Comparison of ENCODE assay signal across 28 cellular contexts in the genomic region with DNA sequence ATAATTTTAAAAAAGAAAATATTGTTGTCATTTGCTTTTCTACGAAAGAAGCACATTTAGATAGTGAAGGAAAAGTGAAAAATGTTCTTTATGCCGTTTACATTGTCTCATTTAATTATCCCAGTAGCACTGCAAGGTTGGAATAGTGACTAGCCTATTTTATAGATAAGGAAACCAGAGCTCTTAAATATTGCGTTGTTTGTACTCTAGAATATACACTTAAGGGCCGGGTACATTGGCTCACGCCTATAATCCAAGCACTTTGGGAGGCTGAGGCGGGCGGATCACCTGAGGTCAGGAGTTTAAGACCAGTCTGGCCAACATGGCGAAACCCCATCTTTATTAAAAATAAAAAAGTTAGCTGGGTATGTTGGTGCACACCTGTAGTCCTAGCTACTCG.
"Had no signal": no experiment of that assay in that cellular context is flagged by ENCODE, and none has a peak within 500 bp of the region (broad histone marks: within the 10 kb centered on the region; RNA-seq: fewer than 3 reads in every experiment).

No MANE protein-coding gene starts in this region.

- H3K27me3 Mint-ChIP-seq: activated B cell treated with CpG ODN at 0.5 μM for 24 hours; activated CD8-positive, alpha-beta T cell treated with anti-CD3 and anti-CD28 coated beads for 36 hours; activated naive CD4-positive, alpha-beta T cell treated with anti-CD3 and anti-CD28 coated beads, Interleukin-2, amount 50 U/mL, for 24 hours; activated naive CD8-positive, alpha-beta T cell treated with anti-CD3 and anti-CD28 coated beads for 36 hours; activated naive CD8-positive, alpha-beta T cell treated with anti-CD3 and anti-CD28 coated beads, Interleukin-2, amount 50 U/mL, for 24 hours; activated T-helper 17 cell treated with anti-CD3 and anti-CD28 coated beads, Interleukin-2, amount 50 U/mL, for 72 hours; T-cell had no signal

- H3K9me3 ChIP-seq: adrenal gland, body of pancreas, colonic mucosa, esophagus squamous epithelium, gastroesophageal sphincter had no signal

- H3K36me3 ChIP-seq: adrenal gland, colonic mucosa, esophagus squamous epithelium, gastroesophageal sphincter, WERI-Rb-1 had no signal

- H3K4me3 Mint-ChIP-seq: activated B cell treated with CpG ODN at 0.5 μM for 24 hours; activated CD8-positive, alpha-beta T cell treated with anti-CD3 and anti-CD28 coated beads for 36 hours; activated naive CD4-positive, alpha-beta T cell treated with anti-CD3 and anti-CD28 coated beads for 36 hours; activated naive CD4-positive, alpha-beta T cell treated with anti-CD3 and anti-CD28 coated beads, Interleukin-2, amount 50 U/mL, for 24 hours; activated naive CD8-positive, alpha-beta T cell treated with anti-CD3 and anti-CD28 coated beads for 36 hours; activated naive CD8-positive, alpha-beta T cell treated with anti-CD3 and anti-CD28 coated beads, Interleukin-2, amount 50 U/mL, for 24 hours; activated T-cell treated with anti-CD3 and anti-CD28 coated beads, Interleukin-2, amount 50 U/mL, for 4 hours; activated T-helper 17 cell treated with anti-CD3 and anti-CD28 coated beads, Interleukin-2, amount 50 U/mL, for 72 hours; T-cell; T-helper 1 cell treated with Interleukin-12 subunit alpha and Interleukin-12 subunit beta and Interleukin-4 antibody, amounts not matched to agents 30 μg/mL and 1 μg/mL, for 36 hours had no signal

- H3K27me3 ChIP-seq: adrenal gland, body of pancreas, colonic mucosa, esophagus squamous epithelium, gastroesophageal sphincter had no signal

- H3K27ac ChIP-seq: colonic mucosa, esophagus squamous epithelium, gastroesophageal sphincter, WERI-Rb-1 had no signal

- H3K27ac Mint-ChIP-seq: activated B cell treated with CpG ODN at 0.5 μM for 24 hours; activated CD8-positive, alpha-beta T cell treated with anti-CD3 and anti-CD28 coated beads for 36 hours; activated naive CD4-positive, alpha-beta T cell treated with anti-CD3 and anti-CD28 coated beads for 36 hours; activated naive CD4-positive, alpha-beta T cell treated with anti-CD3 and anti-CD28 coated beads, Interleukin-2, amount 50 U/mL, for 24 hours; activated naive CD8-positive, alpha-beta T cell treated with anti-CD3 and anti-CD28 coated beads for 36 hours; activated naive CD8-positive, alpha-beta T cell treated with anti-CD3 and anti-CD28 coated beads, Interleukin-2, amount 50 U/mL, for 24 hours; activated T-helper 17 cell treated with anti-CD3 and anti-CD28 coated beads, Interleukin-2, amount 50 U/mL, for 72 hours; T-cell; T-helper 1 cell treated with Interleukin-12 subunit alpha and Interleukin-12 subunit beta and Interleukin-4 antibody, amounts not matched to agents 30 μg/mL and 1 μg/mL, for 36 hours had no signal

- ATAC-seq: activated CD4-positive, CD25-positive, alpha-beta regulatory T cell treated with anti-CD3 and anti-CD28 coated beads, Interleukin-2, amount 50 U/mL, for 24 hours; activated CD8-positive, alpha-beta T cell treated with anti-CD3 and anti-CD28 coated beads for 36 hours; activated naive CD8-positive, alpha-beta T cell treated with anti-CD3 and anti-CD28 coated beads, Interleukin-2, amount 50 U/mL, for 24 hours; activated T-cell treated with anti-CD3 and anti-CD28 coated beads, Interleukin-2, amount 50 U/mL, for 4 hours; activated T-helper 17 cell treated with anti-CD3 and anti-CD28 coated beads, Interleukin-2, amount 50 U/mL, for 72 hours; body of pancreas; gastroesophageal sphincter; T-cell had no signal

- DNase-seq: activated B cell treated with CpG ODN at 0.5 μM for 24 hours; activated CD4-positive, alpha-beta T cell treated with anti-CD3 and anti-CD28 coated beads for 48 hours; activated CD4-positive, alpha-beta T cell treated with anti-CD3 and anti-CD28 coated beads, Interleukin-2, amount 50 U/mL, for 1 hour; activated CD4-positive, alpha-beta T cell treated with anti-CD3 and anti-CD28 coated beads, Interleukin-2, amount 50 U/mL, for 48 hours; activated CD8-positive, alpha-beta memory T cell treated with anti-CD3 and anti-CD28 coated beads for 24 hours; activated CD8-positive, alpha-beta T cell treated with anti-CD3 and anti-CD28 coated beads for 36 hours; activated effector memory CD4-positive, alpha-beta T cell treated with Interleukin-2 at 50 U/mL for 16 hours; activated gamma-delta T cell treated with Interleukin-2 at 50 U/mL for 16 hours; activated naive CD4-positive, alpha-beta T cell treated with anti-CD3 and anti-CD28 coated beads for 36 hours; activated naive CD8-positive, alpha-beta T cell treated with anti-CD3 and anti-CD28 coated beads for 36 hours; activated naive CD8-positive, alpha-beta T cell treated with anti-CD3 and anti-CD28 coated beads, Interleukin-2, amount 50 U/mL, for 24 hours; activated T-cell treated with anti-CD3 and anti-CD28 coated beads, Interleukin-2, amount 50 U/mL, for 4 hours; adrenal gland; amygdala; body of pancreas; caudate nucleus; colonic mucosa; effector CD8-positive, alpha-beta T cell; esophagus squamous epithelium; foreskin melanocyte; T-cell; T1000; WERI-Rb-1 had no signal

- H3K9me3 Mint-ChIP-seq: activated B cell treated with CpG ODN at 0.5 μM for 24 hours; activated CD8-positive, alpha-beta T cell treated with anti-CD3 and anti-CD28 coated beads for 36 hours; activated naive CD4-positive, alpha-beta T cell treated with anti-CD3 and anti-CD28 coated beads for 36 hours; activated naive CD4-positive, alpha-beta T cell treated with anti-CD3 and anti-CD28 coated beads, Interleukin-2, amount 50 U/mL, for 24 hours; activated naive CD8-positive, alpha-beta T cell treated with anti-CD3 and anti-CD28 coated beads for 36 hours; activated naive CD8-positive, alpha-beta T cell treated with anti-CD3 and anti-CD28 coated beads, Interleukin-2, amount 50 U/mL, for 24 hours; activated T-cell treated with anti-CD3 and anti-CD28 coated beads, Interleukin-2, amount 50 U/mL, for 4 hours; activated T-helper 17 cell treated with anti-CD3 and anti-CD28 coated beads, Interleukin-2, amount 50 U/mL, for 72 hours; T-cell; T-helper 1 cell treated with Interleukin-12 subunit alpha and Interleukin-12 subunit beta and Interleukin-4 antibody, amounts not matched to agents 30 μg/mL and 1 μg/mL, for 36 hours had no signal

- H3K4me1 Mint-ChIP-seq: activated B cell treated with CpG ODN at 0.5 μM for 24 hours had no signal

- H3K4me3 ChIP-seq: adrenal gland, body of pancreas, colonic mucosa, esophagus squamous epithelium, gastroesophageal sphincter had no signal
